13 cellular contexts compared by ENCODE assay signal in genomic region chr7:3033581-3033980, GRCh38.
DNase-seq lines count a peak whose midpoint lies in the region; ATAC-seq and TF ChIP-seq lines count a peak whose summit lies in the region.
"Had no signal": no experiment of that assay in that cellular context is flagged by ENCODE, and none has a peak within 500 bp of the region (broad histone marks: within the 10 kb centered on the region; RNA-seq: fewer than 3 reads in every experiment).

No MANE protein-coding gene starts in this region.

- peak; percentile 13 for DNase-seq in activated naive CD4-positive, alpha-beta T cell treated with anti-CD3 and anti-CD28 coated beads, Interleukin-2, amount 10 ng/mL, durations not matched to agents 7 days and 5 days
- DNase-seq in activated naive CD4-positive, alpha-beta T cell (lab: John Stamatoyannopoulos, UW) = no peak
- peak; percentile 81 for DNase-seq in NCI-H2171 treated with DMSO at 0.1 percent for 48 hours (lab: John Stamatoyannopoulos, UW)
- DNase-seq in central memory CD8-positive, alpha-beta T cell (ENCODE audit: low spot score in 2 of 2) = no peak
- no peak for DNase-seq in GM13977 (ENCODE audit: low spot score)
- DNase-seq: activated CD4-positive, alpha-beta T cell treated with anti-CD3 and anti-CD28 coated beads, Interleukin-2, amount 50 U/mL, for 48 hours; activated T-cell treated with anti-CD3 and anti-CD28 coated beads, Interleukin-2, amount 50 U/mL, for 48 hours; midbrain; NCI-H774; right cardiac atrium had no signal

- CTCF ChIA-PET in activated naive CD4-positive, alpha-beta T cell treated with anti-CD3 and anti-CD28 coated beads, Interleukin-2, amount 10 ng/mL, durations not matched to agents 7 days and 5 days (lab: Charles Lee) = no interaction called here

- in situ Hi-C loops in GM13977 (cut with MboI; ENCODE audit: low pct_unique_long_range_greater_than_20kb, low sequenced_read_pairs, unreplicated experiment) = no loop called here

- H3K27me3 Mint-ChIP-seq in activated naive CD4-positive, alpha-beta T cell treated with anti-CD3 and anti-CD28 coated beads, Interleukin-2, amount 10 ng/mL, durations not matched to agents 7 days and 5 days = no peaks in the 10 kb centered on the region
- H3K27me3 Mint-ChIP-seq in central memory CD8-positive, alpha-beta T cell = no peaks in the 10 kb centered on the region
- no peaks in the 10 kb centered on the region for H3K27me3 Mint-ChIP-seq in stimulated activated memory B cell treated with anti-CD40 and anti-IgM and Interleukin-4, amounts not matched to agents 10 μg/mL and 1 μg/mL and 100 μg/mL, for 72 hours

- H3K4me1 Mint-ChIP-seq in activated naive CD4-positive, alpha-beta T cell treated with anti-CD3 and anti-CD28 coated beads, Interleukin-2, amount 10 ng/mL, durations not matched to agents 7 days and 5 days = peaks cover 42% of the 10 kb centered on the region
- H3K4me1 Mint-ChIP-seq in central memory CD8-positive, alpha-beta T cell = peaks cover 73% of the 10 kb centered on the region
- peaks cover 71% of the 10 kb centered on the region for H3K4me1 Mint-ChIP-seq in stimulated activated memory B cell treated with anti-CD40 and anti-IgM and Interleukin-4, amounts not matched to agents 10 μg/mL and 1 μg/mL and 100 μg/mL, for 72 hours

- peaks cover 45% of the 10 kb centered on the region for H3K36me3 Mint-ChIP-seq in activated naive CD4-positive, alpha-beta T cell treated with anti-CD3 and anti-CD28 coated beads, Interleukin-2, amount 10 ng/mL, durations not matched to agents 7 days and 5 days
- peaks cover 44% of the 10 kb centered on the region for H3K36me3 Mint-ChIP-seq in central memory CD8-positive, alpha-beta T cell (ENCODE audit: insufficient read depth)
- peaks cover 79% of the 10 kb centered on the region for H3K36me3 Mint-ChIP-seq in stimulated activated memory B cell treated with anti-CD40 and anti-IgM and Interleukin-4, amounts not matched to agents 10 μg/mL and 1 μg/mL and 100 μg/mL, for 72 hours

- no peak overlapping the region for H3K27ac Mint-ChIP-seq in activated naive CD4-positive, alpha-beta T cell treated with anti-CD3 and anti-CD28 coated beads, Interleukin-2, amount 10 ng/mL, durations not matched to agents 7 days and 5 days
- peak overlapping the region; percentile 48 for H3K27ac Mint-ChIP-seq in central memory CD8-positive, alpha-beta T cell (ENCODE audit: low read depth)
- H3K27ac Mint-ChIP-seq in stimulated activated memory B cell treated with anti-CD40 and anti-IgM and Interleukin-4, amounts not matched to agents 10 μg/mL and 1 μg/mL and 100 μg/mL, for 72 hours = peak overlapping the region; percentile 53

- H3K9me3 Mint-ChIP-seq in activated naive CD4-positive, alpha-beta T cell treated with anti-CD3 and anti-CD28 coated beads, Interleukin-2, amount 10 ng/mL, durations not matched to agents 7 days and 5 days = no peaks in the 10 kb centered on the region
- no peaks in the 10 kb centered on the region for H3K9me3 Mint-ChIP-seq in central memory CD8-positive, alpha-beta T cell
- peaks cover 4% of the 10 kb centered on the region for H3K9me3 Mint-ChIP-seq in stimulated activated memory B cell treated with anti-CD40 and anti-IgM and Interleukin-4, amounts not matched to agents 10 μg/mL and 1 μg/mL and 100 μg/mL, for 72 hours

- ATAC-seq in central memory CD8-positive, alpha-beta T cell (replicated peaks; ENCODE audit: extremely low read depth, poor library complexity, severe bottlenecking) = no peak
- ATAC-seq in stimulated activated memory B cell treated with anti-CD40 and anti-IgM and Interleukin-4, amounts not matched to agents 10 μg/mL and 1 μg/mL and 100 μg/mL, for 72 hours = no peak
- no peak for ATAC-seq in GM19467 (IDR thresholded peaks at IDR 0.05; ENCODE audit: unreplicated experiment)
- no peak for ATAC-seq in HG03460 (IDR thresholded peaks at IDR 0.05; ENCODE audit: unreplicated experiment)
- ATAC-seq: right cardiac atrium had no signal

- no peak overlapping the region for H3K4me3 Mint-ChIP-seq in activated naive CD4-positive, alpha-beta T cell treated with anti-CD3 and anti-CD28 coated beads, Interleukin-2, amount 10 ng/mL, durations not matched to agents 7 days and 5 days
- H3K4me3 Mint-ChIP-seq in central memory CD8-positive, alpha-beta T cell = no peak overlapping the region
- H3K4me3 Mint-ChIP-seq in stimulated activated memory B cell treated with anti-CD40 and anti-IgM and Interleukin-4, amounts not matched to agents 10 μg/mL and 1 μg/mL and 100 μg/mL, for 72 hours = no peak overlapping the region

- TF ChIP-seq CTCF in GM13977 (IDR thresholded peaks at IDR 0.05; ENCODE audit: extremely low read depth, insufficient read depth, missing control alignments) = no peak

Comparison
In these comparisons a context has a peak if more than half of its experiments do, and no peak if none do; other contexts are left out.
1. DNase-seq: peak in activated naive CD4-positive, alpha-beta T cell treated with anti-CD3 and anti-CD28 coated beads, Interleukin-2, amount 10 ng/mL, durations not matched to agents 7 days and 5 days (single experiment) and NCI-H2171 treated with DMSO at 0.1 percent for 48 hours (single experiment); none in activated naive CD4-positive, alpha-beta T cell (0 of 4), central memory CD8-positive, alpha-beta T cell (0 of 2) and GM13977 (single experiment).